Comparison of ENCODE assay signal across 8 cellular contexts in genomic region chr10:987635-987905, GRCh38. TPM values are rescaled to one million over a fixed set of nuclear protein-coding genes. Genes with fewer than 3 reads are reported as not detected.
DNase-seq lines count a peak whose midpoint lies in the region; ATAC-seq and TF ChIP-seq lines count a peak whose summit lies in the region.

No MANE protein-coding gene starts in this region.

- peak overlapping the region; percentile 89 to 96 for H3K9ac ChIP-seq in mucosa of rectum (ENCODE audit: low read depth in 1 of 2, low read length in 2 of 2)

- peaks cover 11 to 22% of the 10 kb centered on the region in 2 donors for H3K4me1 ChIP-seq in mucosa of rectum (ENCODE audit: control insufficient read depth in 2 of 2, insufficient read depth in 2 of 2, low read length in 2 of 2)

- DNase-seq in EL (peak; percentile 51), LNCaP clone FGC (ENCODE audit: low read depth) (no peak), cerebellum (ENCODE audit: low spot score) (peak; percentile 32), SK-N-DZ (ENCODE audit: low spot score) (no peak)
- DNase-seq in NK-92 treated with Interleukin-12 subunit alpha and Interleukin-12 subunit beta, amount 100 ng/mL, for 24 hours (lab: John Stamatoyannopoulos, UW) = no peak

- peak overlapping the region; percentile 85 to 87 for H3K27ac ChIP-seq in mucosa of rectum (ENCODE audit: low read depth in 2 of 2, low read length in 2 of 2)

- no peak for TF ChIP-seq CTCF in LNCaP clone FGC (IDR thresholded peaks at IDR 0.05; ENCODE audit: control insufficient read depth, extremely low read depth, insufficient read depth)

- H3K4me3 ChIP-seq in LNCaP clone FGC (ENCODE audit: low read depth, low read length) (peak overlapping the region; percentile 92), mucosa of rectum (ENCODE audit: low read length in 2 of 2) (peak overlapping the region; percentile 92 to 97)

- no peaks in the 10 kb centered on the region for H3K9me3 ChIP-seq in mucosa of rectum (ENCODE audit: control insufficient read depth in 2 of 2, low read length in 2 of 2)

- ATAC-seq in GM19463 (IDR thresholded peaks at IDR 0.05; ENCODE audit: unreplicated experiment) = no peak
- ATAC-seq in HG03097 (IDR thresholded peaks at IDR 0.05; ENCODE audit: low FRiP score, unreplicated experiment) = no peak

- no peaks in the 10 kb centered on the region for H3K27me3 ChIP-seq in mucosa of rectum (ENCODE audit: control insufficient read depth in 2 of 2, insufficient read depth in 2 of 2, low read length in 2 of 2)

- peaks cover 0 to 3% of the 10 kb centered on the region in 2 donors for H3K36me3 ChIP-seq in mucosa of rectum (ENCODE audit: control insufficient read depth in 2 of 2, insufficient read depth in 2 of 2, low read length in 2 of 2)

RNA-seq across cellular contexts. Expression of gene GTPBP4, which starts 0.7 kb away (rescaled TPM):
- 18.4 TPM for total RNA-seq in cerebellum
- polyA plus RNA-seq in SK-N-DZ (2014; cell fraction: cytosol; rRNA removed) = 63.1 and 76.5 TPM in 2 replicates
- polyA plus RNA-seq in SK-N-DZ (2014; cell fraction: nucleus; rRNA removed) = 63.2 and 132 TPM in 2 replicates

RNA-seq across cellular contexts. Expression of gene IDI2, which starts 38.1 kb away (rescaled TPM):
- total RNA-seq in cerebellum = not detected
- not detected in 2 replicates for polyA plus RNA-seq in SK-N-DZ (2014; cell fraction: cytosol; rRNA removed)
- not detected in 2 replicates for polyA plus RNA-seq in SK-N-DZ (2014; cell fraction: nucleus; rRNA removed)

RNA-seq across cellular contexts. Expression of gene LARP4B, which starts 56.1 kb away (rescaled TPM):
- 33.9 TPM for total RNA-seq in cerebellum
- 20.2 and 29.4 TPM in 2 replicates for polyA plus RNA-seq in SK-N-DZ (2014; cell fraction: cytosol; rRNA removed)
- polyA plus RNA-seq in SK-N-DZ (2014; cell fraction: nucleus; rRNA removed) = 29.0 and 48.3 TPM in 2 replicates

Comparison
In these comparisons a context has a peak if more than half of its experiments do, and no peak if none do; other contexts are left out.
1. DNase-seq: peak in EL (single experiment) and cerebellum (single experiment); none in LNCaP clone FGC (single experiment), SK-N-DZ (single experiment) and NK-92 treated with Interleukin-12 subunit alpha and Interleukin-12 subunit beta, amount 100 ng/mL, for 24 hours (single experiment).